In genomic region chr16:47634126-47634525, GRCh38 we compare ENCODE assay signal across 25 cellular contexts.
DNase-seq lines count a peak whose midpoint lies in the region; ATAC-seq, FAIRE-seq and TF ChIP-seq lines count a peak whose summit lies in the region.
"Had no signal": no experiment of that assay in that cellular context is flagged by ENCODE, and none has a peak within 500 bp of the region (broad histone marks: within the 10 kb centered on the region; RNA-seq: fewer than 3 reads in every experiment).

No MANE protein-coding gene starts in this region.

- CTCF ChIA-PET in A549 (lab: Yijun Ruan, JAX), result interaction anchor here (1.0 kb wide), 1 partner anchor 93 kb away, joined by 3 read pairs; no protein-coding TSS in a partner anchor
- CTCF ChIA-PET in WTC11 (lab: Charles Lee), result no interaction called here
- CTCF ChIA-PET in HepG2 (lab: Yijun Ruan, JAX; ENCODE audit: low intra/inter-chr PET ratio, low total read pairs), result no interaction called here
- CTCF ChIA-PET in CD4-positive, alpha-beta T cell (lab: Charles Lee), result no interaction called here

- ATAC-seq in A549 (peak in 1 of 2 experiments; percentile 42; a peak in 2 of 6 replicates), WTC11 (no peak), HepG2 (peak; percentile 74), HG03521 (IDR thresholded peaks at IDR 0.05; ENCODE audit: unreplicated experiment) (no peak)
- no peak for ATAC-seq in CD4-positive, alpha-beta T cell (ENCODE audit: poor library complexity)
- ATAC-seq: GM12878 had no signal

- TF ChIP-seq CTCF in A549 (IDR thresholded peaks at IDR 0.05) (no peak), LNCaP clone FGC (IDR thresholded peaks at IDR 0.05; ENCODE audit: control insufficient read depth, extremely low read depth, insufficient read depth) (no peak), WTC11 (IDR thresholded peaks at IDR 0.05) (no peak), HepG2 (CRISPR knock-in tag; IDR thresholded peaks at IDR 0.05) (no peak)
- TF ChIP-seq CTCF in CD4-positive, alpha-beta T cell (IDR thresholded peaks at IDR 0.05), result no peak

- no peaks in the 10 kb centered on the region for H3K27me3 ChIP-seq in HepG2 (ENCODE audit: control insufficient read depth in 1 of 2, insufficient read depth in 2 of 2, low read length in 2 of 2)
- H3K27me3 ChIP-seq in CD4-positive, alpha-beta T cell (ENCODE audit: control insufficient read depth, insufficient read depth, low read length), result no peaks in the 10 kb centered on the region
- H3K27me3 ChIP-seq: BLaER1 treated with 17β-estradiol and CSF1 and Interleukin-3, amounts not matched to agents 10 nM and 100 nM had no signal

- FAIRE-seq in A549 (lab: Jason Lieb, UNC) (no peak), HepG2 (lab: Jason Lieb, UNC) (no peak)
- FAIRE-seq: A204.1, GM12878, GM12892, GM18507 had no signal

- H3K9me3 Mint-ChIP-seq in WTC11, result peaks cover 3% of the 10 kb centered on the region; the same call in 1 of the 2 replicates
- no peaks in the 10 kb centered on the region for H3K9me3 Mint-ChIP-seq in activated T-cell treated with anti-CD3 and anti-CD28 coated beads, Interleukin-2, amount 50 U/mL, for 24 hours
- no peaks in the 10 kb centered on the region for H3K9me3 Mint-ChIP-seq in CD4-positive, alpha-beta T cell

- POLR2A ChIA-PET in A549 (lab: Yijun Ruan, JAX) (no interaction called here), WTC11 (lab: Charles Lee) (no interaction called here), HepG2 (lab: Yijun Ruan, JAX) (interaction anchor here (1.9 kb wide), 1 partner anchor 23 kb away, joined by 8 read pairs; no protein-coding TSS in a partner anchor)
- POLR2A ChIA-PET in CD4-positive, alpha-beta T cell (lab: Charles Lee), result no interaction called here

- no peaks in the 10 kb centered on the region for H3K27me3 Mint-ChIP-seq in WTC11 (ENCODE audit: low read depth)
- no peaks in the 10 kb centered on the region for H3K27me3 Mint-ChIP-seq in activated T-cell treated with anti-CD3 and anti-CD28 coated beads, Interleukin-2, amount 50 U/mL, for 24 hours
- no peaks in the 10 kb centered on the region for H3K27me3 Mint-ChIP-seq in CD4-positive, alpha-beta T cell
- H3K27me3 Mint-ChIP-seq: B cell; CD4-positive, alpha-beta memory T cell; CD8-positive, alpha-beta memory T cell had no signal

- BruUV-seq in HepG2 (replicated peaks; lab: Mats Ljungman, UMichigan), result no TSS peak

- in situ Hi-C loops in HepG2 (cut with HindIII; ENCODE audit: extremely low pct_ligation_motif_present, low pct_unique_long_range_greater_than_20kb), result no loop called here

- no peaks in the 10 kb centered on the region for H3K9me3 ChIP-seq in A549
- H3K9me3 ChIP-seq in HepG2 (ENCODE audit: low read length), result 0 out of 2 replicates have a peak, but pooled peaks cover 6% of the 10 kb centered on the region
- H3K9me3 ChIP-seq in CD4-positive, alpha-beta T cell (ENCODE audit: control insufficient read depth, low read length), result no peaks in the 10 kb centered on the region

- H4K20me1 ChIP-seq in HepG2 (ENCODE audit: insufficient read depth, low read length), result no peaks in the 10 kb centered on the region
- H4K20me1 ChIP-seq: BLaER1 treated with 17β-estradiol and CSF1 and Interleukin-3, amounts not matched to agents 10 nM and 100 nM had no signal

- H3K27ac ChIP-seq in A549 (no peak overlapping the region), HepG2 (ENCODE audit: extremely low read length, insufficient read depth, low read length) (peak overlapping the region; percentile 38)
- H3K27ac ChIP-seq in CD4-positive, alpha-beta T cell (ENCODE audit: low read depth, low read length), result no peak overlapping the region
- H3K27ac ChIP-seq: BLaER1 treated with 17β-estradiol and CSF1 and Interleukin-3, amounts not matched to agents 10 nM and 100 nM; C4-2B had no signal

- H3K4me3 ChIP-seq in A549 (no peak overlapping the region), LNCaP clone FGC (ENCODE audit: low read depth, low read length) (no peak overlapping the region), HepG2 (replicated peaks in 1 of 3; ENCODE audit: insufficient read depth in 1 of 3, low read depth in 2 of 3, low read length in 3 of 3) (no peak overlapping the region)
- H3K4me3 ChIP-seq: BLaER1 treated with 17β-estradiol and CSF1 and Interleukin-3, amounts not matched to agents 10 nM and 100 nM; GM12878 had no signal

- H3K4me1 ChIP-seq in A549, result peaks cover 7% of the 10 kb centered on the region; the same call in 2 of the 3 replicates
- peaks cover 26% of the 10 kb centered on the region for H3K4me1 ChIP-seq in HepG2 (ENCODE audit: insufficient read depth, low read length)

- WGBS in A549 (ENCODE audit: missing lambda C conversion rate), result 96% methylated on average over 1 of the region's 1 CpG
- 97% methylated on average over 1 of the region's 1 CpG for WGBS in HepG2 (ENCODE audit: low lambda C conversion rate)

- H3K4me2 ChIP-seq in A549 (no peak overlapping the region), HepG2 (ENCODE audit: low read depth, low read length) (no peak overlapping the region)

- H3K4me3 Mint-ChIP-seq in WTC11, result no peak overlapping the region
- H3K4me3 Mint-ChIP-seq in activated T-cell treated with anti-CD3 and anti-CD28 coated beads, Interleukin-2, amount 50 U/mL, for 24 hours, result no peak overlapping the region
- H3K4me3 Mint-ChIP-seq in CD4-positive, alpha-beta T cell, result no peak overlapping the region
- H3K4me3 Mint-ChIP-seq: B cell; CD4-positive, alpha-beta memory T cell; CD8-positive, alpha-beta memory T cell had no signal

- TF ChIP-seq EP300 in A549 (IDR thresholded peaks at IDR 0.05) (no peak), HepG2 (IDR thresholded peaks at IDR 0.05; ENCODE audit: low read depth in 2 of 2, low read length in 2 of 2) (peak; percentile 74 to 96), HepG2 (CRISPR knock-in tag; IDR thresholded peaks at IDR 0.05; ENCODE audit: borderline replicate concordance) (peak; percentile 81; the same call in 1 of the 2 replicates)

- H3K9ac ChIP-seq in HepG2 (ENCODE audit: insufficient read depth, low read depth, low read length), result no peak overlapping the region
- H3K9ac ChIP-seq: BLaER1 treated with 17β-estradiol and CSF1 and Interleukin-3, amounts not matched to agents 10 nM and 100 nM had no signal

- H2AFZ ChIP-seq in HepG2 (ENCODE audit: low read length), result no peak overlapping the region

- H3K4me1 Mint-ChIP-seq in WTC11, result peaks cover 7% of the 10 kb centered on the region
- H3K4me1 Mint-ChIP-seq in activated T-cell treated with anti-CD3 and anti-CD28 coated beads, Interleukin-2, amount 50 U/mL, for 24 hours (ENCODE audit: low read depth), result no peaks in the 10 kb centered on the region
- no peaks in the 10 kb centered on the region for H3K4me1 Mint-ChIP-seq in CD4-positive, alpha-beta T cell (ENCODE audit: low read depth)
- H3K4me1 Mint-ChIP-seq: B cell had no signal

- intact Hi-C loops in HepG2 (cut with micrococcal nuclease; ENCODE audit: unreplicated experiment), result no loop called here
- intact Hi-C loops in CD4-positive, alpha-beta T cell (cut with DNase I, micrococcal nuclease), result no loop called here

- TF ChIP-seq RAD21 in A549 (conservative IDR thresholded peaks at IDR 0.05 in 1 of 2, IDR thresholded peaks at IDR 0.05 in 1 of 2), result no peak
- TF ChIP-seq RAD21 in HepG2 (CRISPR knock-in tag; IDR thresholded peaks at IDR 0.05), result no peak

- H3K27ac Mint-ChIP-seq in WTC11, result no peak overlapping the region
- H3K27ac Mint-ChIP-seq in activated T-cell treated with anti-CD3 and anti-CD28 coated beads, Interleukin-2, amount 50 U/mL, for 24 hours, result no peak overlapping the region
- H3K27ac Mint-ChIP-seq in CD4-positive, alpha-beta T cell, result no peak overlapping the region
- H3K27ac Mint-ChIP-seq: B cell had no signal

- DNase-seq in A549 (ENCODE audit: low read depth in 1 of 2, low spot score in 1 of 2) (peak in 1 of 2 experiments; percentile 17), LNCaP clone FGC (ENCODE audit: low read depth) (peak; percentile 13), WTC11 (ENCODE audit: low spot score) (no peak), HepG2 (ENCODE audit: low spot score) (peak; percentile 87)
- DNase-seq in activated T-cell treated with anti-CD3 and anti-CD28 coated beads, Interleukin-2, amount 50 U/mL, for 24 hours, result no peak
- no peak for DNase-seq in CD4-positive, alpha-beta T cell
- DNase-seq: 8988T; AML-193; CD4-positive, alpha-beta memory T cell; CD8-positive, alpha-beta memory T cell; COR-L47; DMS 273 treated with DMSO at 0.1 percent for 48 hours; DMS153; DMS79; DND-41; EL; GDM1 had no signal

- peaks cover 3% of the 10 kb centered on the region; the same call in 1 of the 2 replicates for H3K36me3 Mint-ChIP-seq in WTC11
- peaks cover 57% of the 10 kb centered on the region for H3K36me3 Mint-ChIP-seq in activated T-cell treated with anti-CD3 and anti-CD28 coated beads, Interleukin-2, amount 50 U/mL, for 24 hours (ENCODE audit: low read depth)
- peaks cover 66% of the 10 kb centered on the region for H3K36me3 Mint-ChIP-seq in CD4-positive, alpha-beta T cell (ENCODE audit: low read depth)

- TF ChIP-seq POLR2A in A549 (IDR thresholded peaks at IDR 0.05; ENCODE audit: low read length) (no peak), HepG2 (IDR thresholded peaks at IDR 0.05; ENCODE audit: insufficient read depth in 1 of 2, low read depth in 2 of 2, low read length in 2 of 2) (no peak)

- H3K79me2 ChIP-seq in HepG2 (ENCODE audit: insufficient read depth, low read length), result no peaks in the 10 kb centered on the region

- peaks cover 2 to 21% of the 10 kb centered on the region in 2 experiments; a peak in 2 of 5 replicates for H3K36me3 ChIP-seq in HepG2 (replicated peaks in 1 of 2; ENCODE audit: control insufficient read depth in 1 of 2, insufficient read depth in 2 of 2, low read length in 2 of 2)

TF ChIP-seq in A549, 52 proteins besides CTCF, POLR2A, EP300 and RAD21 (continues in another document):
- peak; percentile 57 for TF ChIP-seq GATA3 (IDR thresholded peaks at IDR 0.05; ENCODE audit: borderline replicate concordance)
- TF ChIP-seq, protein P1, sequence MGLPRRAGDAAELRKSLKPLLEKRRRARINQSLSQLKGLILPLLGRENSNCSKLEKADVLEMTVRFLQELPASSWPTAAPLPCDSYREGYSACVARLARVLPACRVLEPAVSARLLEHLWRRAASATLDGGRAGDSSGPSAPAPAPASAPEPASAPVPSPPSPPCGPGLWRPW (IDR thresholded peaks at IDR 0.05), result peak; percentile 23; the same call in 1 of the 2 replicates

TF ChIP-seq in WTC11, 78 proteins besides CTCF, POLR2A, EP300 and RAD21:
- 0 out of 2 replicates have a peak, but pooled peaks have one; percentile 41 for TF ChIP-seq GABPB1 (CRISPR knock-in tag; IDR thresholded peaks at IDR 0.05)
- no peak for TF ChIP-seq KAT7 (CRISPR knock-in tag; IDR thresholded peaks at IDR 0.05; ENCODE audit: borderline replicate concordance)
TF ChIP-seq in WTC11: peak in this region for 1.

TF ChIP-seq in HepG2, 621 proteins besides CTCF, POLR2A, EP300 and RAD21 (continues in another document):
- TF ChIP-seq SMAD3 (CRISPR knock-in tag; IDR thresholded peaks at IDR 0.05) (0 out of 2 replicates have a peak, but pooled peaks have one; percentile 59), SKI (IDR thresholded peaks at IDR 0.05; ENCODE audit: partially characterized antibody) (peak; percentile 77), SP5 (CRISPR knock-in tag; IDR thresholded peaks at IDR 0.05; ENCODE audit: borderline replicate concordance, low read depth) (peak; percentile 73), NBN (conservative IDR thresholded peaks at IDR 0.05) (no peak), HMG20A (CRISPR knock-in tag; IDR thresholded peaks at IDR 0.05; ENCODE audit: borderline replicate concordance) (peak; percentile 91), MED1 (CRISPR knock-in tag; IDR thresholded peaks at IDR 0.05) (peak; percentile 82), HNF4A (CRISPR knock-in tag; IDR thresholded peaks at IDR 0.05) (peak; percentile 51; the same call in 1 of the 2 replicates)

Comparison
In these comparisons a context has a peak if more than half of its experiments do, and no peak if none do; other contexts are left out.
1. DNase-seq: peak in LNCaP clone FGC (single experiment) and HepG2 (single experiment); none in WTC11 (single experiment), activated T-cell treated with anti-CD3 and anti-CD28 coated beads, Interleukin-2, amount 50 U/mL, for 24 hours (single experiment) and CD4-positive, alpha-beta T cell (0 of 10).